ENCODE assay signal across 9 cellular contexts in the genomic region with DNA sequence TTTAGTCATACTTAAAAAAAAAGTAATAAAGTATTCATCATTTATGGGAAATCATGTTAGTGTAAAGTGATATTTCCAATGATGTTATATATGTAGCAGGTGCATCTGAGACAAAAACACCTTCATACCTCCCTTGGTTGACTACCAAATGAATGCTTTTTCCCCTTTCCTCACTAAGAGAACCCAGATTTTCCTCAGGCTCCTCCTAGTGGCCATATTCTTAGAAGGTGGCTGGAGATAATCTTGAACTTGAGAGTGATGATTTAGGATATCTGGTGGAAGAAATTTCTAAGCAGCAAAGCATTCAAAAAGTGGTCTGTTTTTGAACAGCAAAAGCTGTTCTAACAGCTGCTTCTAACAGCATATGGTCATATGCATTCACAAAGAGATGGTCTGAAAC. TPM values are rescaled to one million over a fixed set of nuclear protein-coding genes. Genes with fewer than 3 reads are reported as not detected.
DNase-seq lines count a peak whose midpoint lies in the region; ATAC-seq and TF ChIP-seq lines count a peak whose summit lies in the region.
"Had no signal": no experiment of that assay in that cellular context is flagged by ENCODE, and none has a peak within 500 bp of the region (broad histone marks: within the 10 kb centered on the region; RNA-seq: fewer than 3 reads in every experiment).

No MANE protein-coding gene starts in this region.

- BruUV-seq in mammary epithelial cell (replicated peaks; lab: Mats Ljungman, UMichigan) = no TSS peak

- H3K9ac ChIP-seq in mammary epithelial cell (ENCODE audit: insufficient read depth, low read length) = no peak overlapping the region

- in situ Hi-C loops in mammary epithelial cell (cut with MboI; ENCODE audit: low sequenced_read_pairs in 2 of 2) = no loop called here

- no peaks in the 10 kb centered on the region for H4K20me1 ChIP-seq in DOHH2 (ENCODE audit: control insufficient read depth, insufficient read depth, low read depth, low read length)
- no peaks in the 10 kb centered on the region for H4K20me1 ChIP-seq in mammary epithelial cell (ENCODE audit: insufficient read depth, low read length)

- peak; percentile 70 for TF ChIP-seq CTCF in DOHH2 (IDR thresholded peaks at IDR 0.05; ENCODE audit: low read depth, low read length, poor library complexity, severe bottlenecking)
- TF ChIP-seq CTCF in mammary epithelial cell (conservative IDR thresholded peaks at IDR 0.05 in 1 of 2, IDR thresholded peaks at IDR 0.05 in 1 of 2; ENCODE audit: extremely low read depth in 1 of 2, insufficient read depth in 1 of 2, low read depth in 1 of 2, low read length in 2 of 2) = peak; percentile 24 to 51
- peak; percentile 44 for TF ChIP-seq CTCF in neural crest cell (conservative IDR thresholded peaks at IDR 0.05)

- no peaks in the 10 kb centered on the region for H3K36me3 ChIP-seq in DOHH2 (ENCODE audit: control insufficient read depth, low read length)
- H3K36me3 ChIP-seq in mammary epithelial cell (ENCODE audit: insufficient read depth, low read length) = no peaks in the 10 kb centered on the region

- no peaks in the 10 kb centered on the region for H3K9me2 ChIP-seq in DOHH2 (replicated peaks; ENCODE audit: control insufficient read depth, low read length)

- no peaks in the 10 kb centered on the region for H3K4me1 Mint-ChIP-seq in neural crest cell

- H3K4me3 ChIP-seq in DOHH2 (ENCODE audit: low read length) = no peak overlapping the region
- H3K4me3 ChIP-seq in mammary epithelial cell (replicated peaks in 1 of 3; ENCODE audit: insufficient read depth in 1 of 3, low read depth in 2 of 3, low read length in 3 of 3) = no peak overlapping the region

- ATAC-seq in HG03439 (IDR thresholded peaks at IDR 0.05; ENCODE audit: unreplicated experiment) = no peak

- dilution Hi-C loops in mammary epithelial cell (cut with HindIII; ENCODE audit: low sequenced_read_pairs) = no loop called here

- peaks cover 3% of the 10 kb centered on the region for H3K36me3 Mint-ChIP-seq in neural crest cell (ENCODE audit: low read depth)

- peak; percentile 45 to 52 for DNase-seq in Kasumi-1 (lab: John Stamatoyannopoulos, UW)
- DNase-seq in mammary epithelial cell = no peak
- DNase-seq in neural crest cell (ENCODE audit: low read depth, low spot score) = no peak
- DNase-seq in midbrain (lab: John Stamatoyannopoulos, UW) = no peak
- no peak for DNase-seq in caudate nucleus (lab: John Stamatoyannopoulos, UW)
- DNase-seq in NK-92 (lab: John Stamatoyannopoulos, UW; ENCODE audit: unreplicated experiment) = no peak

- no peaks in the 10 kb centered on the region for H3F3A ChIP-seq in DOHH2 (ENCODE audit: control insufficient read depth, insufficient read depth)

- peaks cover 18% of the 10 kb centered on the region for H3K9me3 Mint-ChIP-seq in neural crest cell
- H3K9me3 Mint-ChIP-seq: dendritic cell treated with granulocyte-macrophage colony-stimulating factor and Interleukin-4, amounts not matched to agents 40 ng/mL and 50 ng/mL, for 4 days had no signal

- H3K79me2 ChIP-seq in DOHH2 (ENCODE audit: control insufficient read depth, low read length) (no peaks in the 10 kb centered on the region), mammary epithelial cell (ENCODE audit: insufficient read depth, low read length) (no peaks in the 10 kb centered on the region)

- no peak overlapping the region for H3K27ac Mint-ChIP-seq in neural crest cell (ENCODE audit: unreplicated experiment)
- H3K27ac Mint-ChIP-seq: dendritic cell treated with granulocyte-macrophage colony-stimulating factor and Interleukin-4, amounts not matched to agents 40 ng/mL and 50 ng/mL, for 4 days had no signal

- H3K9me3 ChIP-seq in DOHH2 (ENCODE audit: control insufficient read depth, insufficient read depth, low read length) (no peaks in the 10 kb centered on the region), mammary epithelial cell (replicated peaks; ENCODE audit: insufficient read depth, low read length) (no peaks in the 10 kb centered on the region)

- H3K4me3 Mint-ChIP-seq in neural crest cell = no peak overlapping the region
- H3K4me3 Mint-ChIP-seq: dendritic cell treated with granulocyte-macrophage colony-stimulating factor and Interleukin-4, amounts not matched to agents 40 ng/mL and 50 ng/mL, for 4 days had no signal

- H3K27ac ChIP-seq in DOHH2 (ENCODE audit: low read depth, low read length) (no peak overlapping the region), mammary epithelial cell (ENCODE audit: insufficient read depth, low read depth, low read length) (no peak overlapping the region), caudate nucleus (ENCODE audit: low read depth, low read length) (no peak overlapping the region)

- H3K27me3 ChIP-seq in DOHH2 (ENCODE audit: control insufficient read depth, low read length) (no peaks in the 10 kb centered on the region), mammary epithelial cell (ENCODE audit: insufficient read depth, low read length) (no peaks in the 10 kb centered on the region)

- peaks cover 5% of the 10 kb centered on the region for H3K27me3 Mint-ChIP-seq in neural crest cell (ENCODE audit: low read depth)

- intact Hi-C loops in mammary epithelial cell (cut with micrococcal nuclease) = no loop called here

- H3K4me2 ChIP-seq in DOHH2 (ENCODE audit: low read length) = no peak overlapping the region
- no peak overlapping the region for H3K4me2 ChIP-seq in mammary epithelial cell (ENCODE audit: insufficient read depth, low read depth, low read length)

- H3K4me1 ChIP-seq in DOHH2 (ENCODE audit: control insufficient read depth, low read length) (no peaks in the 10 kb centered on the region), mammary epithelial cell (ENCODE audit: insufficient read depth, low read length) (no peaks in the 10 kb centered on the region)

- H2AFZ ChIP-seq in mammary epithelial cell (ENCODE audit: low read depth, low read length) = no peak overlapping the region

- CTCF ChIA-PET in mammary epithelial cell (lab: Charles Lee; ENCODE audit: low non-redundant PET) = no interaction called here

RNA-seq across cellular contexts. Expression of a gene that starts 16.8 kb away (rescaled TPM):
- total RNA-seq in mammary epithelial cell (under 1 TPM in 1 of 2 donors, not detected in 1; 0.17 TPM), neural crest cell (0.63 and 0.84 TPM in 2 replicates)
- 0.23 TPM for polyA plus RNA-seq in mammary epithelial cell
- not detected for polyA minus RNA-seq in mammary epithelial cell

Comparison
In these comparisons a context has a peak if more than half of its experiments do, and no peak if none do; other contexts are left out.
1. DNase-seq: peak in Kasumi-1 (2 of 2); none in mammary epithelial cell (single experiment), neural crest cell (single experiment), midbrain (single experiment), caudate nucleus (0 of 61) and NK-92 (single experiment).
2. Peak in every context shown above with its lines, with median percentiles within 50 percentile points of each other: CTCF ChIP-seq.